16 cellular contexts compared by ENCODE assay signal in the genomic region with DNA sequence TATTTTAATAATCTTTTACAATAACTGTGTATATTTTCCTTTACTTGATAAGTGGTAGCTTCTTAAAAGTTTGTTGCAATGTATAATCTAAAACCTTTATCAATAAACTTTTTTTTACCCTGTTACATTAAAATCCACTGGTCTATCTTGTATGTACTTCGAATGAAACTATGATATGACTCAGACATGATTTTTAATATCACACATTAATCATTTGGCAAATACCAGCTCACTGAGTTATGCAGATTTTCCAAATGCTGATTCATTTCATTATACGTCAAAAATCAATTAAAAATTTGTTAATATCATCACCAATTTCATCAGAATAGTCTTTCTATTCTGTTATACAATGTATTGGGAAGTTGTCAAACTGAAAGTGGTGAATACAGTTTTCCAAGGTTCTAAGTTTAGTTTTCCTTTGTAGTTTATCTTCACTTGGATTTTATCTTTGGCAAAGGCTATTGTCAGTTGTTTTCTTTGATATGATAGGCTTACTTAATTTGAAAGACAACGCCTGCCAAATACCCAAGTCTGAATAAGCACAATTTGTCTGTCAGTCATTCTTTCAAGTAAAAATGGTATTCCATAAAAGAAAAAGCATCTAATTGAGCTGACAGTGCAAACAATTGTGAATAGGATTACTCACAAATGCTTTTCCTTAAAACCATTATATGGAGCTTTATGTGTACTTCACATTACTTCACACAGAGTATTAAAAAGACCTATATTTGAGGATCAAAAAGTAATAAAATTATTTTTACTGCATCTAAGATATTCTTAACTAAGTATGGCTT.
DNase-seq lines count a peak whose midpoint lies in the region; ATAC-seq and TF ChIP-seq lines count a peak whose summit lies in the region.
"Had no signal": no experiment of that assay in that cellular context is flagged by ENCODE, and none has a peak within 500 bp of the region (broad histone marks: within the 10 kb centered on the region; RNA-seq: fewer than 3 reads in every experiment).

No MANE protein-coding gene starts in this region.

- TF ChIP-seq EP300 in transverse colon (IDR thresholded peaks at IDR 0.05; ENCODE audit: low read depth), result no peak

- CTCF ChIA-PET in activated CD8-positive, alpha-beta T cell treated with anti-CD3 and anti-CD28 coated beads for 36 hours (lab: Charles Lee), result no interaction called here

- H3K27me3 ChIP-seq in RWPE2 (ENCODE audit: insufficient read depth, poor library complexity, severe bottlenecking) (no peaks in the 10 kb centered on the region), uterus (no peaks in the 10 kb centered on the region), transverse colon (no peaks in the 10 kb centered on the region)
- H3K27me3 ChIP-seq: BLaER1 had no signal

- no peak for DNase-seq in stimulated activated naive CD8-positive, alpha-beta T cell treated with anti-CD3 and anti-CD28 coated beads, Interleukin-15, amount 100 ng/mL, for 72 hours
- DNase-seq in stimulated activated naive CD8-positive, alpha-beta T cell treated with anti-CD3 and anti-CD28 coated beads, Interleukin-15, Interleukin-2, amounts not matched to agents 100 U/mL and 50 U/mL, for 24 hours, result no peak
- DNase-seq in RWPE2 (ENCODE audit: low spot score) (no peak), fibroblast of the aortic adventitia (ENCODE audit: low read depth) (peak; percentile 53), uterus (no peak), GM19238 (ENCODE audit: insufficient read length, low spot score) (no peak), transverse colon (no peak)
- DNase-seq in activated CD8-positive, alpha-beta T cell treated with anti-CD3 and anti-CD28 coated beads for 36 hours, result no peak
- DNase-seq: activated CD4-positive, alpha-beta T cell treated with anti-CD3 and anti-CD28 coated beads, Interleukin-2, amount 50 U/mL, for 4 hours; NCI-H82; posterior cingulate gyrus; stimulated activated naive CD4-positive, alpha-beta T cell treated with Interleukin-2 at 50 U/mL for 16 hours; T-cell had no signal

- H3K27ac Mint-ChIP-seq in stimulated activated naive CD8-positive, alpha-beta T cell treated with anti-CD3 and anti-CD28 coated beads, Interleukin-15, amount 100 ng/mL, for 72 hours, result no peak overlapping the region
- no peak overlapping the region for H3K27ac Mint-ChIP-seq in activated CD8-positive, alpha-beta T cell treated with anti-CD3 and anti-CD28 coated beads for 36 hours
- H3K27ac Mint-ChIP-seq: activated naive CD4-positive, alpha-beta T cell treated with anti-CD3 and anti-CD28 coated beads, Interleukin-2, amount 50 U/mL, for 72 hours; memory B cell; T-cell had no signal

- peaks cover 14% of the 10 kb centered on the region for H3K4me1 Mint-ChIP-seq in stimulated activated naive CD8-positive, alpha-beta T cell treated with anti-CD3 and anti-CD28 coated beads, Interleukin-15, amount 100 ng/mL, for 72 hours
- peaks cover 8% of the 10 kb centered on the region for H3K4me1 Mint-ChIP-seq in activated CD8-positive, alpha-beta T cell treated with anti-CD3 and anti-CD28 coated beads for 36 hours (ENCODE audit: low read depth)
- H3K4me1 Mint-ChIP-seq: memory B cell, T-cell had no signal

- no peaks in the 10 kb centered on the region for H3K27me3 Mint-ChIP-seq in stimulated activated naive CD8-positive, alpha-beta T cell treated with anti-CD3 and anti-CD28 coated beads, Interleukin-15, amount 100 ng/mL, for 72 hours
- no peaks in the 10 kb centered on the region for H3K27me3 Mint-ChIP-seq in activated CD8-positive, alpha-beta T cell treated with anti-CD3 and anti-CD28 coated beads for 36 hours
- H3K27me3 Mint-ChIP-seq: memory B cell, T-cell had no signal

- H3K4me1 ChIP-seq in RWPE2 (ENCODE audit: insufficient read depth, poor library complexity, severe bottlenecking) (peaks cover 13% of the 10 kb centered on the region), uterus (peaks cover 0 to 7% of the 10 kb centered on the region in 2 donors), transverse colon (peaks cover 0 to 6% (median 0%) of the 10 kb centered on the region in 4 donors)
- H3K4me1 ChIP-seq: BLaER1 had no signal

- intact Hi-C loops in uterus (cut with DNase I; ENCODE audit: low total_unique reads) (no loop called here), transverse colon (cut with DNase I; ENCODE audit: low total_unique reads) (no loop called here)
- intact Hi-C loops in activated CD8-positive, alpha-beta T cell treated with anti-CD3 and anti-CD28 coated beads for 36 hours (cut with micrococcal nuclease), result no loop called here

- ATAC-seq in stimulated activated naive CD8-positive, alpha-beta T cell treated with anti-CD3 and anti-CD28 coated beads, Interleukin-15, amount 100 ng/mL, for 72 hours, result peak; percentile 73
- no peak for ATAC-seq in stimulated activated naive CD8-positive, alpha-beta T cell treated with anti-CD3 and anti-CD28 coated beads, Interleukin-15, Interleukin-2, amounts not matched to agents 100 U/mL and 50 U/mL, for 24 hours
- peak; percentile 75 for ATAC-seq in RWPE2 (ENCODE audit: low read depth)
- no peak for ATAC-seq in activated CD8-positive, alpha-beta T cell treated with anti-CD3 and anti-CD28 coated beads for 36 hours
- ATAC-seq: T-cell had no signal

- 49 to 52% methylated on average over 3 of the region's 3 CpGs for WGBS in transverse colon (ENCODE audit: low coverage in 1 of 2), 2 donors

- H3K4me3 ChIP-seq in RWPE2 (ENCODE audit: severe bottlenecking), result no peak overlapping the region
- H3K4me3 ChIP-seq in fibroblast of the aortic adventitia (ENCODE audit: low read depth, low read length), result no peak overlapping the region
- no peak overlapping the region for H3K4me3 ChIP-seq in uterus
- no peak overlapping the region for H3K4me3 ChIP-seq in transverse colon
- H3K4me3 ChIP-seq: BLaER1 had no signal

- no peaks in the 10 kb centered on the region for H3K36me3 Mint-ChIP-seq in activated CD8-positive, alpha-beta T cell treated with anti-CD3 and anti-CD28 coated beads for 36 hours (ENCODE audit: low read depth)
- H3K36me3 Mint-ChIP-seq: activated naive CD4-positive, alpha-beta T cell treated with anti-CD3 and anti-CD28 coated beads, Interleukin-2, amount 50 U/mL, for 72 hours had no signal

- no peak overlapping the region for H3K4me3 Mint-ChIP-seq in stimulated activated naive CD8-positive, alpha-beta T cell treated with anti-CD3 and anti-CD28 coated beads, Interleukin-15, amount 100 ng/mL, for 72 hours
- no peak overlapping the region for H3K4me3 Mint-ChIP-seq in activated CD8-positive, alpha-beta T cell treated with anti-CD3 and anti-CD28 coated beads for 36 hours
- H3K4me3 Mint-ChIP-seq: memory B cell, T-cell had no signal

- no peaks in the 10 kb centered on the region for H3K9me3 Mint-ChIP-seq in stimulated activated naive CD8-positive, alpha-beta T cell treated with anti-CD3 and anti-CD28 coated beads, Interleukin-15, amount 100 ng/mL, for 72 hours
- H3K9me3 Mint-ChIP-seq in activated CD8-positive, alpha-beta T cell treated with anti-CD3 and anti-CD28 coated beads for 36 hours, result no peaks in the 10 kb centered on the region
- H3K9me3 Mint-ChIP-seq: activated naive CD4-positive, alpha-beta T cell treated with anti-CD3 and anti-CD28 coated beads, Interleukin-2, amount 50 U/mL, for 72 hours; memory B cell; T-cell had no signal

- TF ChIP-seq CTCF in RWPE2 (IDR thresholded peaks at IDR 0.05; ENCODE audit: poor library complexity, severe bottlenecking) (no peak), fibroblast of the aortic adventitia (IDR thresholded peaks at IDR 0.05; ENCODE audit: insufficient read depth, low read length) (no peak), uterus (IDR thresholded peaks at IDR 0.05) (no peak), transverse colon (IDR thresholded peaks at IDR 0.05) (no peak)
- no peak for TF ChIP-seq CTCF in activated CD8-positive, alpha-beta T cell treated with anti-CD3 and anti-CD28 coated beads for 36 hours (IDR thresholded peaks at IDR 0.05)

- TF ChIP-seq POLR2A in uterus (IDR thresholded peaks at IDR 0.05), result no peak
- TF ChIP-seq POLR2A in transverse colon (IDR thresholded peaks at IDR 0.05), result no peak

- H3K36me3 ChIP-seq in RWPE2 (ENCODE audit: low read depth) (no peaks in the 10 kb centered on the region; the same call in 1 of the 2 replicates), uterus (no peaks in the 10 kb centered on the region), transverse colon (no peaks in the 10 kb centered on the region)
- H3K36me3 ChIP-seq: BLaER1 had no signal

- in situ Hi-C loops in transverse colon (cut with MboI; ENCODE audit: low pct_ligation_motif_present in 1 of 4, low pct_unique_long_range_greater_than_20kb in 1 of 4, low sequenced_read_pairs in 3 of 4), result no loop called here

- no peaks in the 10 kb centered on the region for H3K9me3 ChIP-seq in RWPE2 (ENCODE audit: severe bottlenecking)
- no peaks in the 10 kb centered on the region for H3K9me3 ChIP-seq in uterus
- H3K9me3 ChIP-seq in transverse colon, result no peaks in the 10 kb centered on the region
- H3K9me3 ChIP-seq: BLaER1 had no signal

- H3K27ac ChIP-seq in RWPE2 (ENCODE audit: poor library complexity, severe bottlenecking) (peak overlapping the region; percentile 49), uterus (peak overlapping the region; percentile 56 to 78), transverse colon (no peak overlapping the region)
- H3K27ac ChIP-seq: BLaER1 had no signal

- POLR2A ChIA-PET in activated CD8-positive, alpha-beta T cell treated with anti-CD3 and anti-CD28 coated beads for 36 hours (lab: Charles Lee), result no interaction called here

Comparison
In these comparisons a context has a peak if more than half of its experiments do, and no peak if none do; other contexts are left out.
1. ATAC-seq: peak in stimulated activated naive CD8-positive, alpha-beta T cell treated with anti-CD3 and anti-CD28 coated beads, Interleukin-15, amount 100 ng/mL, for 72 hours (single experiment) and RWPE2 (single experiment); none in stimulated activated naive CD8-positive, alpha-beta T cell treated with anti-CD3 and anti-CD28 coated beads, Interleukin-15, Interleukin-2, amounts not matched to agents 100 U/mL and 50 U/mL, for 24 hours (single experiment) and activated CD8-positive, alpha-beta T cell treated with anti-CD3 and anti-CD28 coated beads for 36 hours (single experiment).
2. H3K27ac ChIP-seq: peak in RWPE2 (single experiment) and uterus (2 of 2); none in transverse colon (0 of 4).